In the genomic region with DNA sequence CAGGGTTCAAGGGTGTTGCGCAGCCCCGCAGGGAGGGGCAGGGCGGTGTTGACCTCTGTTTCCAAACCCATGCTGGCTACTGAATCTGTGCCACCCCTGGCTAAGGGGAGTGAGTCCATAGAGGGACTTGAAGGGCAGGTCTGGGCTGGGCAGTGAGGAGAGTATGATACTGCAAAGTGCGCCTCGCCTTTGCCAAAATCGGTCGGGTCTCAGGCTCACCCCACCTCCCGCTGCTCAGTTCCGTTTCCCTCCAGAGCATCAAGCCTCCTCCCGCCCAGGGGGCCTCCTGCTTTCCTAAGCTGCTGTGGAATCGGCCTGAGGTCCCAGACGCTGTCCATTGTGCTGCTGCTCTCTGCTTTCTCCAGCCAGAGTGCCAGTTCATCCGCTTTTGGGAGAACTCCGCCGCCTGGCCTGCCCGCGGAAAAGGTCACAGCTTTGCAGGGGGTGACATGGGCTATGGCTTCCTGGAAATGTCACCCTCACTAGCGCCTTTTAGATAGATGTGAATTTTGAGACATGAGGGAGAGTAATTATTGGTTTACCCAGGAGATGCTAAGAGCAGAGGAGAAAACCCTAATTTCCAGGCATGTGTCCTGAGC, we compare ENCODE assay signal across 8 cellular contexts.
DNase-seq lines count a peak whose midpoint lies in the region; ATAC-seq, FAIRE-seq and TF ChIP-seq lines count a peak whose summit lies in the region.

No MANE protein-coding gene starts in this region.

- H2BK120ac ChIP-seq in mesenchymal stem cell (ENCODE audit: low read depth, low read length): no peak overlapping the region

- peak overlapping the region in 1 of 2 experiments; percentile 5 for H3K4ac ChIP-seq in mesenchymal stem cell (ENCODE audit: low read depth in 1 of 2, low read length in 2 of 2)

- peaks cover 10 to 15% of the 10 kb centered on the region in 2 donors for H3K4me1 ChIP-seq in duodenal mucosa (ENCODE audit: control insufficient read depth in 1 of 2, insufficient read depth in 2 of 2, low read length in 2 of 2)
- H3K4me1 ChIP-seq in mesenchymal stem cell (ENCODE audit: control insufficient read depth, insufficient read depth, low read depth, low read length): peaks cover 15% of the 10 kb centered on the region
- no peaks in the 10 kb centered on the region for H3K4me1 ChIP-seq in urinary bladder (ENCODE audit: insufficient read depth)

- peak overlapping the region; percentile 80 to 96 for H3K9ac ChIP-seq in duodenal mucosa (ENCODE audit: low read depth in 1 of 2, low read length in 2 of 2)
- H3K9ac ChIP-seq in mesenchymal stem cell (ENCODE audit: low read length): peak overlapping the region; percentile 94

- peak; percentile 2 for ATAC-seq in HG02571 (IDR thresholded peaks at IDR 0.05; ENCODE audit: unreplicated experiment)

- no peak overlapping the region for H2AK5ac ChIP-seq in mesenchymal stem cell (ENCODE audit: low read length, severe bottlenecking)

- no peak overlapping the region for H2BK5ac ChIP-seq in mesenchymal stem cell (ENCODE audit: low read depth, low read length, poor library complexity, severe bottlenecking)

- peak; percentile 8 for DNase-seq in GM04504 (ENCODE audit: low read depth)
- peak; percentile 48 for DNase-seq in RPMI7951 (ENCODE audit: low read depth)
- peak; percentile 61 for DNase-seq in mesenchymal stem cell
- DNase-seq in H54 (ENCODE audit: insufficient read length, low spot score): no peak
- DNase-seq in HuH-7.5 (ENCODE audit: low spot score): no peak

- H3K4me3 ChIP-seq in duodenal mucosa (ENCODE audit: low read depth in 1 of 2, low read length in 2 of 2) (peak overlapping the region; percentile 87 to 100), mesenchymal stem cell (ENCODE audit: insufficient read depth in 1 of 2, low read depth in 1 of 2, low read length in 2 of 2) (peak overlapping the region; percentile 78 to 97), urinary bladder (ENCODE audit: low read depth, low read length) (peak overlapping the region; percentile 75)

- H2AFZ ChIP-seq in mesenchymal stem cell (ENCODE audit: low read depth, low read length): peak overlapping the region; percentile 91

- H3K23ac ChIP-seq in mesenchymal stem cell (ENCODE audit: low read length in 2 of 2): no peak overlapping the region

- peak overlapping the region; percentile 88 for H3K4me2 ChIP-seq in mesenchymal stem cell (ENCODE audit: low read length, poor library complexity, severe bottlenecking)

- no peak for TF ChIP-seq POLR2A in H54 (IDR thresholded peaks at IDR 0.05; ENCODE audit: low read depth, low read length)

- WGBS in mesenchymal stem cell: 15% methylated on average over 17 of the region's 18 CpGs
- WGBS in urinary bladder: 7% methylated on average over 18 of the region's 18 CpGs

- H2BK12ac ChIP-seq in mesenchymal stem cell (ENCODE audit: low read length in 2 of 2): no peak overlapping the region

- peaks cover 18% of the 10 kb centered on the region for H3K79me1 ChIP-seq in mesenchymal stem cell (replicated peaks; ENCODE audit: low read length, poor library complexity, severe bottlenecking)

- H3K18ac ChIP-seq in mesenchymal stem cell (ENCODE audit: low read depth in 1 of 2, low read length in 2 of 2): peak overlapping the region in 1 of 2 experiments; percentile 95

- no peak overlapping the region for H2BK15ac ChIP-seq in mesenchymal stem cell (ENCODE audit: low read depth, poor library complexity, severe bottlenecking)

- no peak for FAIRE-seq in H54 (lab: Jason Lieb, UNC)

- peak overlapping the region; percentile 46 for H4K91ac ChIP-seq in mesenchymal stem cell (ENCODE audit: low read length)

- H3K27ac ChIP-seq in duodenal mucosa (ENCODE audit: low read depth, low read length) (no peak overlapping the region), mesenchymal stem cell (ENCODE audit: low read length, poor library complexity, severe bottlenecking) (peak overlapping the region; percentile 59), urinary bladder (ENCODE audit: low read depth) (no peak overlapping the region)

- peak overlapping the region; percentile 69 for H4K8ac ChIP-seq in mesenchymal stem cell (ENCODE audit: low read length)

- no peaks in the 10 kb centered on the region for H3K27me3 ChIP-seq in duodenal mucosa (ENCODE audit: control insufficient read depth in 1 of 2, insufficient read depth in 2 of 2, low read length in 2 of 2)
- no peaks in the 10 kb centered on the region for H3K27me3 ChIP-seq in mesenchymal stem cell (ENCODE audit: control insufficient read depth in 1 of 2, insufficient read depth in 1 of 2, low read length in 2 of 2)

- peak overlapping the region in 1 of 2 experiments; percentile 77 for H3K14ac ChIP-seq in mesenchymal stem cell (ENCODE audit: low read length in 2 of 2)

- H3K36me3 ChIP-seq in duodenal mucosa (ENCODE audit: control insufficient read depth in 1 of 2, insufficient read depth in 2 of 2, low read length in 2 of 2) (peaks cover 0 to 12% of the 10 kb centered on the region in 2 donors), mesenchymal stem cell (ENCODE audit: control insufficient read depth in 1 of 2, insufficient read depth in 2 of 2, low read depth in 1 of 2, low read length in 2 of 2) (peaks cover 7 to 11% of the 10 kb centered on the region in 2 experiments), urinary bladder (ENCODE audit: insufficient read depth) (no peaks in the 10 kb centered on the region)

- H3K9me3 ChIP-seq in duodenal mucosa (ENCODE audit: control insufficient read depth in 1 of 2, low read length in 2 of 2): no peaks in the 10 kb centered on the region
- H3K9me3 ChIP-seq in mesenchymal stem cell (ENCODE audit: control insufficient read depth, low read length): no peaks in the 10 kb centered on the region

Comparison
In these comparisons a context has a peak if more than half of its experiments do, and no peak if none do; other contexts are left out.
1. DNase-seq: peak in GM04504 (single experiment), RPMI7951 (single experiment) and mesenchymal stem cell (single experiment); none in H54 (single experiment) and HuH-7.5 (single experiment).
2. Peak in every context shown above with its lines, with median percentiles within 50 percentile points of each other: H3K4me3 ChIP-seq.